15 cellular contexts compared by ENCODE assay signal in the genomic region with DNA sequence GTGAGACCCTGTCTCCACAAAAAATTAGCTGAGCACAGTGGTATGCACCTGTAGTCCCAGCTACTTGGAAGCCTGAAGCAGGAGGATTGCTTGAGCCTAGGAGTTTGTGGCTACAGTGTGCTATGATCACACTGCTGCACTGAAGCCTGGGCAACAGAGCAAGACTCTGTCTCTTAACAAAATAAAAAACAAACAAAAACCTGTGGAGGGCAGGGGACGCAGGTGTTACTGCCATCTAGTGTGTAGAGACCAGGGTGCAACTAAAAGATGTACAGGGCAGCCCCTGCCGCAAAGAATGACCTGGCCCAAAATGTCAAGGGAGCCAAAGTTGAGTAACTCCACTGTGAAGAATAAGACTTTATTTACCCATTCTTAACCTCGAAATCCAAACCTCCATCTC. TPM values are rescaled to one million over a fixed set of nuclear protein-coding genes. Genes with fewer than 3 reads are reported as not detected.
DNase-seq lines count a peak whose midpoint lies in the region; ATAC-seq and TF ChIP-seq lines count a peak whose summit lies in the region.
"Had no signal": no experiment of that assay in that cellular context is flagged by ENCODE, and none has a peak within 500 bp of the region (broad histone marks: within the 10 kb centered on the region; RNA-seq: fewer than 3 reads in every experiment).

No MANE protein-coding gene starts in this region.

- H3T11ph ChIP-seq in H9 (ENCODE audit: low read length): no peak overlapping the region

- H4K5ac ChIP-seq in H9 (ENCODE audit: insufficient read length, low read depth, low read length): no peak overlapping the region

- H3K4me3 ChIP-seq in BE2C (ENCODE audit: low read depth, low read length): no peak overlapping the region
- no peak overlapping the region for H3K4me3 ChIP-seq in RWPE2 (ENCODE audit: severe bottlenecking)

- no peak overlapping the region for H3K4me2 ChIP-seq in H9 (ENCODE audit: insufficient read depth, insufficient read length, low read length)

- H3K27me3 ChIP-seq in BE2C (no peaks in the 10 kb centered on the region), H9 (ENCODE audit: insufficient read depth, low read length) (no peaks in the 10 kb centered on the region), RWPE2 (ENCODE audit: insufficient read depth, poor library complexity, severe bottlenecking) (no peaks in the 10 kb centered on the region)

- H3K9me3 ChIP-seq in BE2C (no peaks in the 10 kb centered on the region), H9 (ENCODE audit: control insufficient read depth, low read depth, low read length) (no peaks in the 10 kb centered on the region), RWPE2 (ENCODE audit: severe bottlenecking) (no peaks in the 10 kb centered on the region)
- H3K9me3 ChIP-seq: Caco-2 had no signal

- H2BK12ac ChIP-seq in H9 (ENCODE audit: insufficient read length, low read depth, low read length): no peak overlapping the region

- TF ChIP-seq CTCF in BE2C (IDR thresholded peaks at IDR 0.05; ENCODE audit: low read depth, low read length) (peak; percentile 40), H9 (conservative IDR thresholded peaks at IDR 0.05) (peak; percentile 67), RWPE2 (IDR thresholded peaks at IDR 0.05; ENCODE audit: poor library complexity, severe bottlenecking) (peak; percentile 60)

- H3K14ac ChIP-seq in H9 (ENCODE audit: insufficient read depth, low read length): no peak overlapping the region

- no peaks in the 10 kb centered on the region for H3K27me3 Mint-ChIP-seq in H9 (ENCODE audit: low read depth)
- H3K27me3 Mint-ChIP-seq: activated naive CD8-positive, alpha-beta T cell; memory B cell; stimulated activated naive B cell treated with anti-CD40 and anti-IgM and Interleukin-4, amounts not matched to agents 10 μg/mL and 1 μg/mL and 100 μg/mL, for 72 hours had no signal

- no peak overlapping the region for H2AFZ ChIP-seq in H9 (ENCODE audit: low read length)

- no peaks in the 10 kb centered on the region for H3K9me3 Mint-ChIP-seq in H9
- H3K9me3 Mint-ChIP-seq: memory B cell; stimulated activated naive B cell treated with anti-CD40 and anti-IgM and Interleukin-4, amounts not matched to agents 10 μg/mL and 1 μg/mL and 100 μg/mL, for 72 hours had no signal

- H3K79me1 ChIP-seq in H9 (ENCODE audit: insufficient read depth, low read depth, low read length, poor library complexity, severe bottlenecking): no peaks in the 10 kb centered on the region

- WGBS in H9 (ENCODE audit: extremely low coverage, insufficient read length, low lambda C conversion rate): no CpG with 5 or more reads among the region's 3 CpGs

- H4K91ac ChIP-seq in H9 (ENCODE audit: insufficient read length, low read depth, low read length): no peak overlapping the region

- H3K4me3 Mint-ChIP-seq in H9: no peak overlapping the region
- H3K4me3 Mint-ChIP-seq: activated naive CD8-positive, alpha-beta T cell; memory B cell; stimulated activated naive B cell treated with anti-CD40 and anti-IgM and Interleukin-4, amounts not matched to agents 10 μg/mL and 1 μg/mL and 100 μg/mL, for 72 hours had no signal

- ATAC-seq in RWPE2 (ENCODE audit: low read depth) (peak; percentile 38; the same call in 1 of the 3 replicates), HG02588 (IDR thresholded peaks at IDR 0.05; ENCODE audit: unreplicated experiment) (no peak)
- ATAC-seq: esophagus mucosa had no signal

- no peak overlapping the region for H3K56ac ChIP-seq in H9 (ENCODE audit: insufficient read length, low read depth, low read length)

- H3K36me3 ChIP-seq in BE2C: no peaks in the 10 kb centered on the region
- H3K36me3 ChIP-seq in RWPE2 (ENCODE audit: low read depth): no peaks in the 10 kb centered on the region

- H2BK20ac ChIP-seq in H9 (ENCODE audit: low read depth, low read length, poor library complexity, severe bottlenecking): no peak overlapping the region

- no peak overlapping the region for H3K9ac ChIP-seq in H9 (ENCODE audit: extremely low read depth, insufficient read length, low read length)

- H3K18ac ChIP-seq in H9 (ENCODE audit: insufficient read length, low read depth, low read length): no peak overlapping the region

- H3K27ac ChIP-seq in H9 (ENCODE audit: insufficient read length, low read depth, low read length) (no peak overlapping the region), RWPE2 (ENCODE audit: poor library complexity, severe bottlenecking) (no peak overlapping the region)

- no peak overlapping the region for H3K27ac Mint-ChIP-seq in H9
- H3K27ac Mint-ChIP-seq: activated naive CD8-positive, alpha-beta T cell; memory B cell; stimulated activated naive B cell treated with anti-CD40 and anti-IgM and Interleukin-4, amounts not matched to agents 10 μg/mL and 1 μg/mL and 100 μg/mL, for 72 hours had no signal

- DNase-seq in BE2C (no peak), H9 (peak; percentile 40), RWPE2 (ENCODE audit: low spot score) (no peak), germinal center (ENCODE audit: low spot score) (peak; percentile 12), NCI-H446 treated with DMSO at 0.1 percent for 48 hours (lab: John Stamatoyannopoulos, UW) (no peak), NCI-H2029 (lab: John Stamatoyannopoulos, UW) (no peak)
- DNase-seq in stimulated activated CD8-positive, alpha-beta memory T cell treated with anti-CD3 and anti-CD28 coated beads, Interleukin-4, amount 100 ng/mL, for 48 hours: no peak
- DNase-seq: activated CD4-positive, alpha-beta T cell treated with anti-CD3 and anti-CD28 coated beads for 1 hour; stimulated activated naive B cell treated with anti-CD40 and anti-IgM and Interleukin-4, amounts not matched to agents 10 μg/mL and 1 μg/mL and 100 μg/mL, for 72 hours had no signal

- peaks cover 0 to 2% of the 10 kb centered on the region in 2 experiments; a peak in 1 of 4 replicates for H3K4me1 Mint-ChIP-seq in H9
- H3K4me1 Mint-ChIP-seq: memory B cell; stimulated activated naive B cell treated with anti-CD40 and anti-IgM and Interleukin-4, amounts not matched to agents 10 μg/mL and 1 μg/mL and 100 μg/mL, for 72 hours had no signal

- no peak overlapping the region for H2BK15ac ChIP-seq in H9 (ENCODE audit: low read depth, low read length)

- no peak overlapping the region for H2BK120ac ChIP-seq in H9 (ENCODE audit: low read depth, low read length, poor library complexity, severe bottlenecking)

- no peak overlapping the region for H4K8ac ChIP-seq in H9 (replicated peaks; ENCODE audit: insufficient read length, low read depth, low read length)

- no peak overlapping the region for H2BK5ac ChIP-seq in H9 (ENCODE audit: insufficient read length, low read length)

- H3K23ac ChIP-seq in H9 (ENCODE audit: insufficient read length, low read depth, low read length): no peak overlapping the region

- H3K4me1 ChIP-seq in BE2C (0 out of 2 replicates have a peak, but pooled peaks cover 4% of the 10 kb centered on the region), H9 (ENCODE audit: insufficient read depth, low read length) (no peaks in the 10 kb centered on the region), RWPE2 (ENCODE audit: insufficient read depth, poor library complexity, severe bottlenecking) (no peaks in the 10 kb centered on the region)
- H3K4me1 ChIP-seq: Caco-2 had no signal

- H3K79me2 ChIP-seq in H9 (ENCODE audit: insufficient read depth, low read length): no peaks in the 10 kb centered on the region

- no peak overlapping the region for H3K4ac ChIP-seq in H9 (ENCODE audit: low read depth, low read length)

- no peaks in the 10 kb centered on the region for H4K20me1 ChIP-seq in H9 (ENCODE audit: control insufficient read depth, insufficient read depth, insufficient read length)

- H2AK5ac ChIP-seq in H9 (ENCODE audit: insufficient read length, low read length): no peak overlapping the region

- H3K36me3 Mint-ChIP-seq in H9 (ENCODE audit: insufficient read depth in 1 of 3, low read depth in 3 of 3): no peaks in the 10 kb centered on the region
- H3K36me3 Mint-ChIP-seq: memory B cell; stimulated activated naive B cell treated with anti-CD40 and anti-IgM and Interleukin-4, amounts not matched to agents 10 μg/mL and 1 μg/mL and 100 μg/mL, for 72 hours had no signal

- H3K23me2 ChIP-seq in H9 (ENCODE audit: insufficient read length, low read depth, low read length, poor library complexity, severe bottlenecking): no peaks in the 10 kb centered on the region

RNA-seq across cellular contexts. Expression of a gene that starts 27.1 kb away (rescaled TPM):
- polyA plus RNA-seq in BE2C (2012; ENCODE audit: insufficient read depth, insufficient read length, low read depth): not detected
- total RNA-seq in H9 (2021): not detected in 2 replicates
- total RNA-seq: Caco-2, LHCN-M2 had no signal

RNA-seq across cellular contexts. Expression of a gene that starts 30.9 kb away (rescaled TPM):
- polyA plus RNA-seq in BE2C (2012; ENCODE audit: insufficient read depth, insufficient read length, low read depth): not detected
- not detected in 2 replicates for total RNA-seq in H9 (2021)
- total RNA-seq: Caco-2 had no signal

RNA-seq across cellular contexts. Expression of a gene that starts 50.8 kb away (rescaled TPM):
- not detected for polyA plus RNA-seq in BE2C (2012; ENCODE audit: insufficient read depth, insufficient read length, low read depth)
- total RNA-seq in H9 (2021): not detected in 2 replicates
- total RNA-seq: Caco-2, LHCN-M2 had no signal

Comparison
In these comparisons a context has a peak if more than half of its experiments do, and no peak if none do; other contexts are left out.
1. DNase-seq: peak in H9 (single experiment) and germinal center (single experiment); none in BE2C (single experiment), RWPE2 (single experiment), NCI-H446 treated with DMSO at 0.1 percent for 48 hours (single experiment), stimulated activated CD8-positive, alpha-beta memory T cell treated with anti-CD3 and anti-CD28 coated beads, Interleukin-4, amount 100 ng/mL, for 48 hours (single experiment) and NCI-H2029 (single experiment).
2. Peak in every context shown above with its lines, with median percentiles within 50 percentile points of each other: CTCF ChIP-seq.